In the genomic region with DNA sequence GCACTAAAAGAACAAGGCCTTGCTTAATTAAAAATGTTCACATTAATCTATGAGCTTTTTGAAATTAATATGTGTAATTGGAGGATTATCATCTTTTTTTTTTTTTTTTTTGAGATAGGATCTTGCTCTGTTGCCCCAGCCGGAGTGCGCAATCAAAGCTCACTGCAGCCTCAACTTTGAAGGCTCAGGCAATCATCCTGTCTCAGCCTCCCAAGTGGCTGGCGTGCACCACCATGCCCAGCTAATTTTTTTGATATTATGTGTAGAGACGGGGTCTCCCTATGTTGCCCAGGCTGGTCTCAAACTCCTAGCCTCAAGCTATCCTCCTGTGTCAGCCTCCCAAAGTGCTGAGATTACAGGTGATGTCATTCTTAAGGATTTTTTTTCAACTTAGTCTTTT, we compare ENCODE assay signal across 3 cellular contexts.
A peak's percentile ranks its signal among the peaks of the same experiment; 100 is the strongest.
TF ChIP-seq lines count a peak whose summit lies in the region.

No MANE protein-coding gene starts in this region.

TF ChIP-seq in A549, 52 proteins besides CTCF, POLR2A, EP300 and RAD21 (continued from another document):
- no peak for TF ChIP-seq GATA3 (IDR thresholded peaks at IDR 0.05; ENCODE audit: borderline replicate concordance)
- TF ChIP-seq RFX5 (IDR thresholded peaks at IDR 0.05), result no peak
- TF ChIP-seq FOXS1 (CRISPR knock-in tag; IDR thresholded peaks at IDR 0.05), result no peak
- no peak for TF ChIP-seq SREBF2 (IDR thresholded peaks at IDR 0.05)
- TF ChIP-seq SMC3 (IDR thresholded peaks at IDR 0.05), result no peak
- no peak for TF ChIP-seq ZFP36 (IDR thresholded peaks at IDR 0.05; ENCODE audit: borderline replicate concordance, partially characterized antibody)
- TF ChIP-seq TP53 (CRISPR knock-in tag; IDR thresholded peaks at IDR 0.05), result no peak
- TF ChIP-seq MAZ (IDR thresholded peaks at IDR 0.05; ENCODE audit: borderline replicate concordance, low read depth, low read length), result no peak
- no peak for TF ChIP-seq PHF8 (IDR thresholded peaks at IDR 0.05; ENCODE audit: borderline replicate concordance, low read depth)
- no peak for TF ChIP-seq POLR2AphosphoS2 (conservative IDR thresholded peaks at IDR 0.05; ENCODE audit: low read length)
- no peak for TF ChIP-seq HOXA7 (CRISPR knock-in tag; IDR thresholded peaks at IDR 0.05)
- no peak for TF ChIP-seq CHD4 (IDR thresholded peaks at IDR 0.05; ENCODE audit: borderline replicate concordance)
- TF ChIP-seq, protein P1, sequence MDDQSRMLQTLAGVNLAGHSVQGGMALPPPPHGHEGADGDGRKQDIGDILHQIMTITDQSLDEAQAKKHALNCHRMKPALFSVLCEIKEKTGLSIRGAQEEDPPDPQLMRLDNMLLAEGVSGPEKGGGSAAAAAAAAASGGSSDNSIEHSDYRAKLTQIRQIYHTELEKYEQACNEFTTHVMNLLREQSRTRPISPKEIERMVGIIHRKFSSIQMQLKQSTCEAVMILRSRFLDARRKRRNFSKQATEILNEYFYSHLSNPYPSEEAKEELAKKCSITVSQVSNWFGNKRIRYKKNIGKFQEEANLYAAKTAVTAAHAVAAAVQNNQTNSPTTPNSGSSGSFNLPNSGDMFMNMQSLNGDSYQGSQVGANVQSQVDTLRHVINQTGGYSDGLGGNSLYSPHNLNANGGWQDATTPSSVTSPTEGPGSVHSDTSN (IDR thresholded peaks at IDR 0.05), result no peak
- TF ChIP-seq BHLHE40 (IDR thresholded peaks at IDR 0.05; ENCODE audit: low read depth, low read length), result no peak
- TF ChIP-seq CEBPB (IDR thresholded peaks at IDR 0.05), result no peak

TF ChIP-seq in HEK293, 187 proteins besides CTCF, POLR2A, EP300 and RAD21 (continued from another document):
- TF ChIP-seq ZNF311 (tag by site-specific recombination; IDR thresholded peaks at IDR 0.05; ENCODE audit: borderline replicate concordance), result no peak
- no peak for TF ChIP-seq ZNF621 (tag by site-specific recombination; IDR thresholded peaks at IDR 0.05)
- no peak for TF ChIP-seq ZNF473 (tag by site-specific recombination; IDR thresholded peaks at IDR 0.05)
- no peak for TF ChIP-seq ZNF529 (tag by site-specific recombination; IDR thresholded peaks at IDR 0.05; ENCODE audit: insufficient replicate concordance)
- TF ChIP-seq ZNF341 (tag by site-specific recombination; IDR thresholded peaks at IDR 0.05; ENCODE audit: low read depth), result no peak
- TF ChIP-seq, protein P2, sequence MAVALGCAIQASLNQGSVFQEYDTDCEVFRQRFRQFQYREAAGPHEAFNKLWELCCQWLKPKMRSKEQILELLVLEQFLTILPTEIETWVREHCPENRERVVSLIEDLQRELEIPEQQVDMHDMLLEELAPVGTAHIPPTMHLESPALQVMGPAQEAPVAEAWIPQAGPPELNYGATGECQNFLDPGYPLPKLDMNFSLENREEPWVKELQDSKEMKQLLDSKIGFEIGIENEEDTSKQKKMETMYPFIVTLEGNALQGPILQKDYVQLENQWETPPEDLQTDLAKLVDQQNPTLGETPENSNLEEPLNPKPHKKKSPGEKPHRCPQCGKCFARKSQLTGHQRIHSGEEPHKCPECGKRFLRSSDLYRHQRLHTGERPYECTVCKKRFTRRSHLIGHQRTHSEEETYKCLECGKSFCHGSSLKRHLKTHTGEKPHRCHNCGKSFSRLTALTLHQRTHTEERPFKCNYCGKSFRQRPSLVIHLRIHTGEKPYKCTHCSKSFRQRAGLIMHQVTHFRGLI (tag by site-specific recombination; IDR thresholded peaks at IDR 0.05), result no peak
- no peak for TF ChIP-seq HOXC10 (CRISPR knock-in tag; IDR thresholded peaks at IDR 0.05)
- no peak for TF ChIP-seq ZNF623 (tag by site-specific recombination; IDR thresholded peaks at IDR 0.05)
- TF ChIP-seq, protein P3, sequence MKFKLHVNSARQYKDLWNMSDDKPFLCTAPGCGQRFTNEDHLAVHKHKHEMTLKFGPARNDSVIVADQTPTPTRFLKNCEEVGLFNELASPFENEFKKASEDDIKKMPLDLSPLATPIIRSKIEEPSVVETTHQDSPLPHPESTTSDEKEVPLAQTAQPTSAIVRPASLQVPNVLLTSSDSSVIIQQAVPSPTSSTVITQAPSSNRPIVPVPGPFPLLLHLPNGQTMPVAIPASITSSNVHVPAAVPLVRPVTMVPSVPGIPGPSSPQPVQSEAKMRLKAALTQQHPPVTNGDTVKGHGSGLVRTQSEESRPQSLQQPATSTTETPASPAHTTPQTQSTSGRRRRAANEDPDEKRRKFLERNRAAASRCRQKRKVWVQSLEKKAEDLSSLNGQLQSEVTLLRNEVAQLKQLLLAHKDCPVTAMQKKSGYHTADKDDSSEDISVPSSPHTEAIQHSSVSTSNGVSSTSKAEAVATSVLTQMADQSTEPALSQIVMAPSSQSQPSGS (tag by site-specific recombination; IDR thresholded peaks at IDR 0.05; ENCODE audit: low read depth), result peak; percentile 48; the same call in 1 of the 2 replicates
TF ChIP-seq in HEK293: peak in this region for 2.

TF ChIP-seq in K562, 482 proteins besides CTCF, POLR2A, EP300 and RAD21 (continued from another document):
- TF ChIP-seq KDM1A (IDR thresholded peaks at IDR 0.05), result peak in 1 of 2 experiments; percentile 16; a peak in 2 of 4 replicates
- TF ChIP-seq JUND (IDR thresholded peaks at IDR 0.05; ENCODE audit: borderline replicate concordance, low read depth, low read length), result no peak
- TF ChIP-seq JUND (tag; IDR thresholded peaks at IDR 0.05; ENCODE audit: borderline replicate concordance, low read depth, low read length), result no peak
- TF ChIP-seq ZNF165 (CRISPR knock-in tag; IDR thresholded peaks at IDR 0.05; ENCODE audit: borderline replicate concordance), result no peak
- TF ChIP-seq ZNF121 (CRISPR knock-in tag; conservative IDR thresholded peaks at IDR 0.05), result peak; percentile 96
- TF ChIP-seq AFF1 (IDR thresholded peaks at IDR 0.05; ENCODE audit: low read depth in 1 of 2, partially characterized antibody in 2 of 2), result no peak
- peak; percentile 32 for TF ChIP-seq RBM25 (IDR thresholded peaks at IDR 0.05; ENCODE audit: low read depth, low read length, severe bottlenecking)
- TF ChIP-seq YY1 (IDR thresholded peaks at IDR 0.05; ENCODE audit: borderline replicate concordance in 1 of 3, control insufficient read depth in 1 of 3, extremely low read depth in 1 of 3, insufficient read depth in 3 of 3, insufficient read length in 1 of 3, insufficient replicate concordance in 2 of 3, low read depth in 1 of 3, low read length in 2 of 3), result no peak
- TF ChIP-seq ATF3 (IDR thresholded peaks at IDR 0.05), result peak; percentile 26; the same call in 1 of the 2 replicates
- no peak for TF ChIP-seq ATF3 (CRISPR knock-in tag; conservative IDR thresholded peaks at IDR 0.05)
